ENCODE assay signal across 1 cellular context in genomic region chr16:83802559-83802958, GRCh38.
TF ChIP-seq lines count a peak whose summit lies in the region.

No MANE protein-coding gene starts in this region.

TF ChIP-seq in GM23338, 12 proteins besides CTCF, POLR2A, EP300 and RAD21:
- no peak for TF ChIP-seq ZNF462 (CRISPR knock-in tag; IDR thresholded peaks at IDR 0.05)
- no peak for TF ChIP-seq ETS1 (IDR thresholded peaks at IDR 0.05)
- TF ChIP-seq ZNF331 (CRISPR knock-in tag; IDR thresholded peaks at IDR 0.05; ENCODE audit: low read depth): no peak
- no peak for TF ChIP-seq EZH2 (IDR thresholded peaks at IDR 0.05; ENCODE audit: low read depth, unreplicated experiment)
- TF ChIP-seq ZNF114 (CRISPR knock-in tag; IDR thresholded peaks at IDR 0.05): no peak
- no peak for TF ChIP-seq EZH2phosphoT487 (IDR thresholded peaks at IDR 0.05; ENCODE audit: unreplicated experiment)
- no peak for TF ChIP-seq REST (IDR thresholded peaks at IDR 0.05; ENCODE audit: unreplicated experiment)
- TF ChIP-seq POLR2AphosphoS5 (IDR thresholded peaks at IDR 0.05; ENCODE audit: low read depth): no peak
- no peak for TF ChIP-seq JUNB (IDR thresholded peaks at IDR 0.05; ENCODE audit: unreplicated experiment)
- no peak for TF ChIP-seq STAT1 (IDR thresholded peaks at IDR 0.05; ENCODE audit: unreplicated experiment)
- TF ChIP-seq NANOG (IDR thresholded peaks at IDR 0.05; ENCODE audit: borderline replicate concordance): no peak
- TF ChIP-seq CREB1 (CRISPR knock-in tag; IDR thresholded peaks at IDR 0.05; ENCODE audit: low read depth): no peak
